17 cellular contexts compared by ENCODE assay signal in genomic region chr11:74980627-74981026, GRCh38.
"Had no signal": no experiment of that assay in that cellular context is flagged by ENCODE, and none has a peak within 500 bp of the region (broad histone marks: within the 10 kb centered on the region; RNA-seq: fewer than 3 reads in every experiment).

No MANE protein-coding gene starts in this region.

- H3K4me3 Mint-ChIP-seq: activated naive CD4-positive, alpha-beta T cell treated with anti-CD3 and anti-CD28 coated beads, Interleukin-2, amount 50 U/mL, for 24 hours; naive B cell; stimulated activated naive CD8-positive, alpha-beta T cell treated with anti-CD3 and anti-CD28 coated beads, Interleukin-15, amount 100 ng/mL, for 72 hours; WTC11 had no signal

- H3K4me3 ChIP-seq: coronary artery, hepatocyte, thoracic aorta had no signal

- H3K27ac Mint-ChIP-seq: activated naive CD4-positive, alpha-beta T cell treated with anti-CD3 and anti-CD28 coated beads, Interleukin-2, amount 50 U/mL, for 24 hours; WTC11 had no signal

- H3K9me3 Mint-ChIP-seq: activated naive CD4-positive, alpha-beta T cell treated with anti-CD3 and anti-CD28 coated beads, Interleukin-2, amount 50 U/mL, for 24 hours; naive B cell; stimulated activated naive CD8-positive, alpha-beta T cell treated with anti-CD3 and anti-CD28 coated beads, Interleukin-15, amount 100 ng/mL, for 72 hours; WTC11 had no signal

- ATAC-seq: stimulated activated naive CD8-positive, alpha-beta T cell treated with anti-CD3 and anti-CD28 coated beads, Interleukin-15, amount 100 ng/mL, for 72 hours; WTC11 had no signal

- H3K4me1 ChIP-seq: parathyroid adenoma had no signal

- H3K9me3 ChIP-seq: thoracic aorta had no signal

- H3K27me3 ChIP-seq: hepatocyte had no signal

- H3K4me1 Mint-ChIP-seq: activated naive CD4-positive, alpha-beta T cell treated with anti-CD3 and anti-CD28 coated beads, Interleukin-2, amount 50 U/mL, for 24 hours; stimulated activated naive CD8-positive, alpha-beta T cell treated with anti-CD3 and anti-CD28 coated beads, Interleukin-15, amount 100 ng/mL, for 72 hours; WTC11 had no signal

- DNase-seq: activated CD4-positive, alpha-beta T cell treated with anti-CD3 and anti-CD28 coated beads for 48 hours; activated T-cell treated with anti-CD3 and anti-CD28 coated beads for 4 hours; central memory CD4-positive, alpha-beta T cell; effector memory CD4-positive, alpha-beta T cell; erythroblast; kidney; midbrain; naive B cell; stimulated activated CD4-positive, alpha-beta T cell treated with anti-CD3 and anti-CD28 coated beads, Interleukin-2, amount 100 ng/mL, for 48 hours; stimulated activated naive CD8-positive, alpha-beta T cell treated with anti-CD3 and anti-CD28 coated beads, Interleukin-15, amount 100 ng/mL, for 72 hours; T1000 had no signal

- H3K27me3 Mint-ChIP-seq: activated naive CD4-positive, alpha-beta T cell treated with anti-CD3 and anti-CD28 coated beads, Interleukin-2, amount 50 U/mL, for 24 hours; naive B cell; stimulated activated naive CD8-positive, alpha-beta T cell treated with anti-CD3 and anti-CD28 coated beads, Interleukin-15, amount 100 ng/mL, for 72 hours had no signal

- H3K27ac ChIP-seq: coronary artery, hepatocyte, parathyroid adenoma, thoracic aorta had no signal
